In genomic region chr20:36605309-36606170, GRCh38 we compare ENCODE assay signal across 1 cellular context.
TF ChIP-seq lines count a peak whose summit lies in the region.

TSS of gene RAB5IF (plus strand) at chr20:36605779. CDS start at chr20:36605952, 173 bp downstream.

TF ChIP-seq in A549, 52 proteins besides CTCF, POLR2A, EP300 and RAD21 (continued from another document):
- TF ChIP-seq REST (IDR thresholded peaks at IDR 0.05) = no peak
- TF ChIP-seq JUN (IDR thresholded peaks at IDR 0.05) = peak in 1 of 2 experiments; percentile 84; a peak in 4 of 5 replicates
- peak; percentile 39; the same call in 1 of the 2 replicates for TF ChIP-seq MAZ (IDR thresholded peaks at IDR 0.05; ENCODE audit: borderline replicate concordance, low read depth, low read length)
- no peak for TF ChIP-seq BHLHE40 (IDR thresholded peaks at IDR 0.05; ENCODE audit: low read depth, low read length)
- TF ChIP-seq SREBF2 (IDR thresholded peaks at IDR 0.05) = no peak
- TF ChIP-seq MYC (IDR thresholded peaks at IDR 0.05; ENCODE audit: borderline replicate concordance, low read length) = no peak; the same call in 1 of the 2 replicates
- TF ChIP-seq HEYL (CRISPR knock-in tag; IDR thresholded peaks at IDR 0.05) = no peak
- TF ChIP-seq KDM1A (IDR thresholded peaks at IDR 0.05; ENCODE audit: low read depth) = no peak
- TF ChIP-seq NPAS2 (CRISPR knock-in tag; IDR thresholded peaks at IDR 0.05; ENCODE audit: borderline replicate concordance) = no peak
- peak; percentile 29 for TF ChIP-seq MAFK (IDR thresholded peaks at IDR 0.05; ENCODE audit: partially characterized antibody)
- no peak for TF ChIP-seq NR3C1 (IDR thresholded peaks at IDR 0.05)
- TF ChIP-seq ZC3H11A (IDR thresholded peaks at IDR 0.05) = no peak
- no peak for TF ChIP-seq CHD2 (IDR thresholded peaks at IDR 0.05; ENCODE audit: low read length, partially characterized antibody)
- TF ChIP-seq FOXS1 (CRISPR knock-in tag; IDR thresholded peaks at IDR 0.05) = no peak
- 0 out of 2 replicates have a peak, but pooled peaks have one; percentile 64 for TF ChIP-seq RFX5 (IDR thresholded peaks at IDR 0.05)
- TF ChIP-seq GATA3 (IDR thresholded peaks at IDR 0.05; ENCODE audit: borderline replicate concordance) = peak; percentile 49
- peak; percentile 45; the same call in 1 of the 2 replicates for TF ChIP-seq KDM5A (IDR thresholded peaks at IDR 0.05)
- no peak for TF ChIP-seq POLR2AphosphoS2 (conservative IDR thresholded peaks at IDR 0.05; ENCODE audit: low read length)
- TF ChIP-seq CBX2 (IDR thresholded peaks at IDR 0.05; ENCODE audit: borderline replicate concordance, low read depth) = no peak
- TF ChIP-seq BCL3 (IDR thresholded peaks at IDR 0.05) = peak; percentile 67; the same call in 2 of the 3 replicates
- no peak for TF ChIP-seq EHMT2 (IDR thresholded peaks at IDR 0.05; ENCODE audit: low read depth)
- no peak for TF ChIP-seq TP53 (CRISPR knock-in tag; IDR thresholded peaks at IDR 0.05)
- TF ChIP-seq PBX3 (IDR thresholded peaks at IDR 0.05) = 0 out of 2 replicates have a peak, but pooled peaks have one; percentile 32
- TF ChIP-seq E2F6 (IDR thresholded peaks at IDR 0.05; ENCODE audit: borderline replicate concordance, low read depth) = peak; percentile 62; the same call in 1 of the 2 replicates
- no peak for TF ChIP-seq NFE2L2 (conservative IDR thresholded peaks at IDR 0.05; ENCODE audit: low read length)
- TF ChIP-seq USF2 (IDR thresholded peaks at IDR 0.05) = peak; percentile 27; the same call in 1 of the 2 replicates
- TF ChIP-seq PHF8 (IDR thresholded peaks at IDR 0.05; ENCODE audit: borderline replicate concordance, low read depth) = peak; percentile 65; the same call in 1 of the 2 replicates
- TF ChIP-seq MAX (IDR thresholded peaks at IDR 0.05) = peak; percentile 92
- no peak for TF ChIP-seq ESRRA (IDR thresholded peaks at IDR 0.05; ENCODE audit: borderline replicate concordance, low read length)
- no peak for TF ChIP-seq JUNB (IDR thresholded peaks at IDR 0.05)
TF ChIP-seq in A549: peak in this region for 15.
